ENCODE assay signal across 8 cellular contexts in genomic region chr12:62123721-62124203, GRCh38.
DNase-seq lines count a peak whose midpoint lies in the region; ATAC-seq and TF ChIP-seq lines count a peak whose summit lies in the region.

No MANE protein-coding gene starts in this region.

- H3K4me1 Mint-ChIP-seq in activated CD8-positive, alpha-beta T cell treated with anti-CD3 and anti-CD28 coated beads for 36 hours (ENCODE audit: low read depth) = no peaks in the 10 kb centered on the region

- H3K36me3 ChIP-seq in BE2C (no peaks in the 10 kb centered on the region), psoas muscle (ENCODE audit: insufficient read depth in 1 of 2, low read depth in 1 of 2) (no peaks in the 10 kb centered on the region)

- no peak overlapping the region for H3K27ac Mint-ChIP-seq in activated CD8-positive, alpha-beta T cell treated with anti-CD3 and anti-CD28 coated beads for 36 hours

- H3K4me1 ChIP-seq in BE2C (no peaks in the 10 kb centered on the region), psoas muscle (no peaks in the 10 kb centered on the region)

- H3K9me3 ChIP-seq in BE2C (no peaks in the 10 kb centered on the region), psoas muscle (no peaks in the 10 kb centered on the region)

- peak; percentile 79 for TF ChIP-seq CTCF in BE2C (IDR thresholded peaks at IDR 0.05; ENCODE audit: low read depth, low read length)
- peak; percentile 55 for TF ChIP-seq CTCF in activated CD8-positive, alpha-beta T cell treated with anti-CD3 and anti-CD28 coated beads for 36 hours (IDR thresholded peaks at IDR 0.05)
- TF ChIP-seq CTCF in fibroblast of the aortic adventitia (IDR thresholded peaks at IDR 0.05; ENCODE audit: insufficient read depth, low read length) = peak; percentile 85
- peak; percentile 35 for TF ChIP-seq CTCF in psoas muscle (IDR thresholded peaks at IDR 0.05)

- H3K27ac ChIP-seq in psoas muscle = no peak overlapping the region

- H3K36me3 Mint-ChIP-seq in activated CD8-positive, alpha-beta T cell treated with anti-CD3 and anti-CD28 coated beads for 36 hours (ENCODE audit: low read depth) = no peaks in the 10 kb centered on the region

- H3K9me3 Mint-ChIP-seq in activated CD8-positive, alpha-beta T cell treated with anti-CD3 and anti-CD28 coated beads for 36 hours = no peaks in the 10 kb centered on the region

- POLR2A ChIA-PET in activated CD8-positive, alpha-beta T cell treated with anti-CD3 and anti-CD28 coated beads for 36 hours (lab: Charles Lee) = no interaction called here

- H3K27me3 ChIP-seq in BE2C (no peaks in the 10 kb centered on the region), psoas muscle (ENCODE audit: insufficient read depth in 3 of 3, low read length in 2 of 3) (no peaks in the 10 kb centered on the region)

- no peak overlapping the region for H3K4me3 Mint-ChIP-seq in activated CD8-positive, alpha-beta T cell treated with anti-CD3 and anti-CD28 coated beads for 36 hours

- DNase-seq in BE2C = peak; percentile 35
- peak; percentile 29 for DNase-seq in NCI-H526 treated with DMSO at 0.1 percent for 48 hours (lab: John Stamatoyannopoulos, UW)
- peak; percentile 52 for DNase-seq in activated CD8-positive, alpha-beta T cell treated with anti-CD3 and anti-CD28 coated beads for 36 hours
- DNase-seq in fibroblast of the aortic adventitia (ENCODE audit: low read depth) = peak; percentile 57
- no peak for DNase-seq in psoas muscle

- intact Hi-C loops in activated CD8-positive, alpha-beta T cell treated with anti-CD3 and anti-CD28 coated beads for 36 hours (cut with micrococcal nuclease) = no loop called here
- intact Hi-C loops in psoas muscle (cut with DNase I) = no loop called here

- 23 to 28% (median 28%) methylated on average over 4 of the region's 4 CpGs for WGBS in psoas muscle, 3 donors

- H3K27me3 Mint-ChIP-seq in activated CD8-positive, alpha-beta T cell treated with anti-CD3 and anti-CD28 coated beads for 36 hours = no peaks in the 10 kb centered on the region

- ATAC-seq in GM18499 (IDR thresholded peaks at IDR 0.05; ENCODE audit: insufficient read depth, unreplicated experiment) (peak; percentile 71), HG02973 (IDR thresholded peaks at IDR 0.05; ENCODE audit: unreplicated experiment) (peak; percentile 92), psoas muscle (no peak), HG02571 (IDR thresholded peaks at IDR 0.05; ENCODE audit: unreplicated experiment) (no peak)
- ATAC-seq in activated CD8-positive, alpha-beta T cell treated with anti-CD3 and anti-CD28 coated beads for 36 hours = peak; percentile 71

- CTCF ChIA-PET in activated CD8-positive, alpha-beta T cell treated with anti-CD3 and anti-CD28 coated beads for 36 hours (lab: Charles Lee) = interaction anchor here (0.6 to 2.3 kb wide), 18 partner anchors 9 to 151 kb away, joined by 3 to 8 read pairs (median 4); no protein-coding TSS in a partner anchor

- no peak overlapping the region for H3K4me3 ChIP-seq in BE2C (ENCODE audit: low read depth, low read length)
- no peak overlapping the region for H3K4me3 ChIP-seq in fibroblast of the aortic adventitia (ENCODE audit: low read depth, low read length)
- no peak overlapping the region for H3K4me3 ChIP-seq in psoas muscle

Comparison
In these comparisons a context has a peak if more than half of its experiments do, and no peak if none do; other contexts are left out.
1. DNase-seq: peak in BE2C (single experiment), NCI-H526 treated with DMSO at 0.1 percent for 48 hours (single experiment), activated CD8-positive, alpha-beta T cell treated with anti-CD3 and anti-CD28 coated beads for 36 hours (single experiment) and fibroblast of the aortic adventitia (single experiment); none in psoas muscle (0 of 2).
2. CTCF ChIP-seq: peak in every context shown above with its lines; median percentile 85 in fibroblast of the aortic adventitia; 79 in BE2C; 55 in activated CD8-positive, alpha-beta T cell treated with anti-CD3 and anti-CD28 coated beads for 36 hours; 35 in psoas muscle.
3. ATAC-seq: peak in GM18499 (single experiment), HG02973 (single experiment) and activated CD8-positive, alpha-beta T cell treated with anti-CD3 and anti-CD28 coated beads for 36 hours (single experiment); none in psoas muscle (0 of 4) and HG02571 (single experiment).